Comparison of ENCODE assay signal across 9 cellular contexts in the genomic region with DNA sequence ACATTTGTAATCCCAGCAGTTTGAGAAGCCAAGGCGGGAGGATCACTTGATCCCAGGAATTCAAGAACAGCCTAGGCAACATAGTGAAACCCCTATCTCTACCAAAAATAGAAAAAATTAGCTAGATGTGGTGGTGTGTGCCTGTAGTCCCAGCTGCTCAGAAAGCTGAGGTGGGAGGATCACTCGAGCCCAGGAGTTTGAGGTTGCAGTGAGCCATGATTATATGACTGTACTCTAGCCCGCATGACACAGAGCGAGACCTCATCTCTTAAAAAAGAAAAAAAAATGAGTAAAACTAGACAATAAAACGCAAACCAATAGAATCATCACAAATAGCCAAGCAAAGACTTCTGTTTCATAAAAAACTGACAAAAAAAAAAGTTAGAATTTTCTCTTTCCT. TPM values are rescaled to one million over a fixed set of nuclear protein-coding genes. Genes with fewer than 3 reads are reported as not detected.
A peak's percentile ranks its signal among the peaks of the same experiment; 100 is the strongest.
DNase-seq lines count a peak whose midpoint lies in the region; ATAC-seq and TF ChIP-seq lines count a peak whose summit lies in the region.
"Had no signal": no experiment of that assay in that cellular context is flagged by ENCODE, and none has a peak within 500 bp of the region (broad histone marks: within the 10 kb centered on the region; RNA-seq: fewer than 3 reads in every experiment).

No MANE protein-coding gene starts in this region.

- intact Hi-C loops in activated CD8-positive, alpha-beta T cell treated with anti-CD3 and anti-CD28 coated beads for 36 hours (cut with micrococcal nuclease), result loop anchor here (2.0 to 5.0 kb wide), 2 partner anchors 54 to 68 kb away; partner anchors contain the start of gene NCR3LG1

- ATAC-seq in HG02884 (IDR thresholded peaks at IDR 0.05; ENCODE audit: unreplicated experiment), result peak; percentile 79
- ATAC-seq in activated CD8-positive, alpha-beta T cell treated with anti-CD3 and anti-CD28 coated beads for 36 hours, result peak; percentile 76
- ATAC-seq in stimulated activated memory B cell treated with anti-CD40 and anti-IgM and Interleukin-4, amounts not matched to agents 10 μg/mL and 1 μg/mL and 100 μg/mL, for 72 hours, result peak; percentile 59

- peak; percentile 55 for DNase-seq in activated naive CD4-positive, alpha-beta T cell treated with Interleukin-2 at 50 U/mL for 16 hours
- no peak for DNase-seq in activated naive CD4-positive, alpha-beta T cell treated with anti-CD3 and anti-CD28 coated beads, Interleukin-2, amount 10 ng/mL, durations not matched to agents 7 days and 5 days
- peak; percentile 86 for DNase-seq in activated CD8-positive, alpha-beta T cell treated with anti-CD3 and anti-CD28 coated beads for 36 hours
- DNase-seq in nucleus accumbens (lab: John Stamatoyannopoulos, UW) (no peak), SKM-1 treated with dmso at 0.1 percent for 144 hours (lab: John Stamatoyannopoulos, UW; ENCODE audit: unreplicated experiment) (no peak), medulla oblongata (ENCODE audit: extremely low spot score) (no peak)
- DNase-seq: KG1 had no signal

- POLR2A ChIA-PET in activated CD8-positive, alpha-beta T cell treated with anti-CD3 and anti-CD28 coated beads for 36 hours (lab: Charles Lee), result interaction anchor here (0.7 to 2.8 kb wide), 7 partner anchors 13 to 1371 kb away, joined by 3 to 12 read pairs (median 4); partner anchors contain the start of gene NUCB2

- CTCF ChIA-PET in activated naive CD4-positive, alpha-beta T cell treated with anti-CD3 and anti-CD28 coated beads, Interleukin-2, amount 10 ng/mL, durations not matched to agents 7 days and 5 days (lab: Charles Lee), result interaction anchor here (1.1 kb wide), 1 partner anchor 68 kb away, joined by 5 read pairs; no protein-coding TSS in a partner anchor
- CTCF ChIA-PET in activated CD8-positive, alpha-beta T cell treated with anti-CD3 and anti-CD28 coated beads for 36 hours (lab: Charles Lee), result interaction anchor here (1.0 kb wide), 1 partner anchor 68 kb away, joined by 6 read pairs; no protein-coding TSS in a partner anchor

- peaks cover 21% of the 10 kb centered on the region for H3K4me1 Mint-ChIP-seq in activated naive CD4-positive, alpha-beta T cell treated with anti-CD3 and anti-CD28 coated beads, Interleukin-2, amount 10 ng/mL, durations not matched to agents 7 days and 5 days
- peaks cover 45% of the 10 kb centered on the region for H3K4me1 Mint-ChIP-seq in activated CD8-positive, alpha-beta T cell treated with anti-CD3 and anti-CD28 coated beads for 36 hours (ENCODE audit: low read depth)
- peaks cover 6% of the 10 kb centered on the region for H3K4me1 Mint-ChIP-seq in stimulated activated memory B cell treated with anti-CD40 and anti-IgM and Interleukin-4, amounts not matched to agents 10 μg/mL and 1 μg/mL and 100 μg/mL, for 72 hours

- no peak for TF ChIP-seq CTCF in activated CD8-positive, alpha-beta T cell treated with anti-CD3 and anti-CD28 coated beads for 36 hours (IDR thresholded peaks at IDR 0.05)

- no peaks in the 10 kb centered on the region for H3K9me3 Mint-ChIP-seq in activated naive CD4-positive, alpha-beta T cell treated with anti-CD3 and anti-CD28 coated beads, Interleukin-2, amount 10 ng/mL, durations not matched to agents 7 days and 5 days
- no peaks in the 10 kb centered on the region for H3K9me3 Mint-ChIP-seq in activated CD8-positive, alpha-beta T cell treated with anti-CD3 and anti-CD28 coated beads for 36 hours
- no peaks in the 10 kb centered on the region for H3K9me3 Mint-ChIP-seq in stimulated activated memory B cell treated with anti-CD40 and anti-IgM and Interleukin-4, amounts not matched to agents 10 μg/mL and 1 μg/mL and 100 μg/mL, for 72 hours

- no peak overlapping the region for H3K27ac Mint-ChIP-seq in activated naive CD4-positive, alpha-beta T cell treated with anti-CD3 and anti-CD28 coated beads, Interleukin-2, amount 10 ng/mL, durations not matched to agents 7 days and 5 days
- H3K27ac Mint-ChIP-seq in activated CD8-positive, alpha-beta T cell treated with anti-CD3 and anti-CD28 coated beads for 36 hours, result peak overlapping the region; percentile 61
- H3K27ac Mint-ChIP-seq in stimulated activated memory B cell treated with anti-CD40 and anti-IgM and Interleukin-4, amounts not matched to agents 10 μg/mL and 1 μg/mL and 100 μg/mL, for 72 hours, result no peak overlapping the region

- no peak overlapping the region for H3K4me3 Mint-ChIP-seq in activated naive CD4-positive, alpha-beta T cell treated with anti-CD3 and anti-CD28 coated beads, Interleukin-2, amount 10 ng/mL, durations not matched to agents 7 days and 5 days
- H3K4me3 Mint-ChIP-seq in activated CD8-positive, alpha-beta T cell treated with anti-CD3 and anti-CD28 coated beads for 36 hours, result peak overlapping the region; percentile 12
- no peak overlapping the region for H3K4me3 Mint-ChIP-seq in stimulated activated memory B cell treated with anti-CD40 and anti-IgM and Interleukin-4, amounts not matched to agents 10 μg/mL and 1 μg/mL and 100 μg/mL, for 72 hours

- H3K27me3 Mint-ChIP-seq in activated naive CD4-positive, alpha-beta T cell treated with anti-CD3 and anti-CD28 coated beads, Interleukin-2, amount 10 ng/mL, durations not matched to agents 7 days and 5 days, result no peaks in the 10 kb centered on the region
- no peaks in the 10 kb centered on the region for H3K27me3 Mint-ChIP-seq in activated CD8-positive, alpha-beta T cell treated with anti-CD3 and anti-CD28 coated beads for 36 hours
- H3K27me3 Mint-ChIP-seq in stimulated activated memory B cell treated with anti-CD40 and anti-IgM and Interleukin-4, amounts not matched to agents 10 μg/mL and 1 μg/mL and 100 μg/mL, for 72 hours, result no peaks in the 10 kb centered on the region

- H3K36me3 Mint-ChIP-seq in activated naive CD4-positive, alpha-beta T cell treated with anti-CD3 and anti-CD28 coated beads, Interleukin-2, amount 10 ng/mL, durations not matched to agents 7 days and 5 days, result peaks cover 42% of the 10 kb centered on the region
- H3K36me3 Mint-ChIP-seq in activated CD8-positive, alpha-beta T cell treated with anti-CD3 and anti-CD28 coated beads for 36 hours (ENCODE audit: low read depth), result peaks cover 30% of the 10 kb centered on the region
- H3K36me3 Mint-ChIP-seq in stimulated activated memory B cell treated with anti-CD40 and anti-IgM and Interleukin-4, amounts not matched to agents 10 μg/mL and 1 μg/mL and 100 μg/mL, for 72 hours, result peaks cover 6% of the 10 kb centered on the region

RNA-seq across cellular contexts. Expression of gene NUCB2, which starts 21.8 kb away (rescaled TPM):
- total RNA-seq in activated CD8-positive, alpha-beta T cell treated with anti-CD3 and anti-CD28 coated beads for 36 hours, result 10 to 100 TPM; 81.9 to 86.0 TPM

RNA-seq across cellular contexts. Expression of gene NCR3LG1, which starts 53.3 kb away (rescaled TPM):
- total RNA-seq in activated CD8-positive, alpha-beta T cell treated with anti-CD3 and anti-CD28 coated beads for 36 hours, result 1 to 10 TPM; 3.4 to 4.2 TPM

Comparison
In these comparisons a context has a peak if more than half of its experiments do, and no peak if none do; other contexts are left out.
1. DNase-seq: peak in activated naive CD4-positive, alpha-beta T cell treated with Interleukin-2 at 50 U/mL for 16 hours (single experiment) and activated CD8-positive, alpha-beta T cell treated with anti-CD3 and anti-CD28 coated beads for 36 hours (single experiment); none in activated naive CD4-positive, alpha-beta T cell treated with anti-CD3 and anti-CD28 coated beads, Interleukin-2, amount 10 ng/mL, durations not matched to agents 7 days and 5 days (single experiment), nucleus accumbens (0 of 56), SKM-1 treated with dmso at 0.1 percent for 144 hours (single experiment) and medulla oblongata (single experiment).
2. Peak in every context shown above with its lines, with median percentiles within 50 percentile points of each other: ATAC-seq.